In genomic region chr16:54284319-54284930, GRCh38 we compare ENCODE assay signal across 8 cellular contexts. TPM values are rescaled to one million over a fixed set of nuclear protein-coding genes. Genes with fewer than 3 reads are reported as not detected.
DNase-seq lines count a peak whose midpoint lies in the region; ATAC-seq, FAIRE-seq and TF ChIP-seq lines count a peak whose summit lies in the region.

No MANE protein-coding gene starts in this region.

- CTCF ChIA-PET in HepG2 (lab: Yijun Ruan, JAX; ENCODE audit: low intra/inter-chr PET ratio, low total read pairs): no interaction called here

- TF ChIP-seq POLR2A in HepG2 (IDR thresholded peaks at IDR 0.05; ENCODE audit: insufficient read depth in 1 of 2, low read depth in 2 of 2, low read length in 2 of 2): no peak
- no peak for TF ChIP-seq POLR2A in vagina (IDR thresholded peaks at IDR 0.05)

- peak overlapping the region; percentile 81 for H3K9ac ChIP-seq in HepG2 (ENCODE audit: insufficient read depth, low read depth, low read length)

- POLR2A ChIA-PET in activated naive CD8-positive, alpha-beta T cell treated with anti-CD3 and anti-CD28 coated beads, Interleukin-2, amount 10 ng/mL, durations not matched to agents 7 days and 5 days (lab: Charles Lee): interaction anchor here (1.5 kb wide), 1 partner anchor 646 kb away, joined by 4 read pairs; the partner anchor contains the start of gene IRX5
- POLR2A ChIA-PET in HepG2 (lab: Yijun Ruan, JAX): interaction anchor here (0.9 to 3.1 kb wide), 6 partner anchors 93 to 123 kb away, joined by 3 to 16 read pairs (median 8); no protein-coding TSS in a partner anchor

- DNase-seq in activated naive CD8-positive, alpha-beta T cell treated with anti-CD3 and anti-CD28 coated beads, Interleukin-2, amount 10 ng/mL, durations not matched to agents 7 days and 5 days: peak; percentile 35
- no peak for DNase-seq in activated naive CD8-positive, alpha-beta T cell treated with anti-CD3 and anti-CD28 coated beads, Interleukin-2, amount 50 U/mL, for 24 hours
- DNase-seq in HepG2 (ENCODE audit: low spot score): no peak
- DNase-seq in vagina (ENCODE audit: extremely low spot score in 2 of 2): no peak

- no peaks in the 10 kb centered on the region for H3K9me3 Mint-ChIP-seq in activated naive CD8-positive, alpha-beta T cell treated with anti-CD3 and anti-CD28 coated beads, Interleukin-2, amount 10 ng/mL, durations not matched to agents 7 days and 5 days
- no peaks in the 10 kb centered on the region for H3K9me3 Mint-ChIP-seq in activated naive CD8-positive, alpha-beta T cell treated with anti-CD3 and anti-CD28 coated beads, Interleukin-2, amount 50 U/mL, for 24 hours
- H3K9me3 Mint-ChIP-seq in brain: peaks cover 0 to 15% (median 5%) of the 10 kb centered on the region in 5 experiments

- peak overlapping the region; percentile 87 to 98 (median 88) for H3K4me3 ChIP-seq in HepG2 (replicated peaks in 1 of 3; ENCODE audit: insufficient read depth in 1 of 3, low read depth in 2 of 3, low read length in 3 of 3)
- H3K4me3 ChIP-seq in vagina: peak overlapping the region; percentile 61 to 67

- H3K9me3 ChIP-seq in HepG2 (ENCODE audit: low read length): no peaks in the 10 kb centered on the region
- H3K9me3 ChIP-seq in vagina: no peaks in the 10 kb centered on the region

- no peak overlapping the region for H2AFZ ChIP-seq in HepG2 (ENCODE audit: low read length)

- peaks cover 20% of the 10 kb centered on the region for H3K4me1 Mint-ChIP-seq in activated naive CD8-positive, alpha-beta T cell treated with anti-CD3 and anti-CD28 coated beads, Interleukin-2, amount 10 ng/mL, durations not matched to agents 7 days and 5 days
- H3K4me1 Mint-ChIP-seq in activated naive CD8-positive, alpha-beta T cell treated with anti-CD3 and anti-CD28 coated beads, Interleukin-2, amount 50 U/mL, for 24 hours: peaks cover 25% of the 10 kb centered on the region
- peaks cover 37% of the 10 kb centered on the region for H3K4me1 Mint-ChIP-seq in brain

- peak overlapping the region; percentile 84 for H3K4me2 ChIP-seq in HepG2 (ENCODE audit: low read depth, low read length)

- TF ChIP-seq RAD21 in HepG2 (CRISPR knock-in tag; IDR thresholded peaks at IDR 0.05): no peak

- H3K27me3 Mint-ChIP-seq in activated naive CD8-positive, alpha-beta T cell treated with anti-CD3 and anti-CD28 coated beads, Interleukin-2, amount 10 ng/mL, durations not matched to agents 7 days and 5 days: peaks cover 76% of the 10 kb centered on the region
- H3K27me3 Mint-ChIP-seq in activated naive CD8-positive, alpha-beta T cell treated with anti-CD3 and anti-CD28 coated beads, Interleukin-2, amount 50 U/mL, for 24 hours: peaks cover 72% of the 10 kb centered on the region
- H3K27me3 Mint-ChIP-seq in brain: peaks cover 95% of the 10 kb centered on the region

- in situ Hi-C loops in HepG2 (cut with HindIII; ENCODE audit: extremely low pct_ligation_motif_present, low pct_unique_long_range_greater_than_20kb): loop anchor here (10.0 kb wide), 1 partner anchor 510 kb away; no protein-coding TSS in a partner anchor

- peak overlapping the region; percentile 44 for H3K27ac ChIP-seq in HepG2 (ENCODE audit: extremely low read length, insufficient read depth, low read length)
- H3K27ac ChIP-seq in vagina: peak overlapping the region; percentile 77

- no peak for TF ChIP-seq EP300 in HepG2 (IDR thresholded peaks at IDR 0.05; ENCODE audit: low read depth in 2 of 2, low read length in 2 of 2)
- TF ChIP-seq EP300 in HepG2 (CRISPR knock-in tag; IDR thresholded peaks at IDR 0.05; ENCODE audit: borderline replicate concordance): no peak

- H4K20me1 ChIP-seq in HepG2 (ENCODE audit: insufficient read depth, low read length): no peaks in the 10 kb centered on the region

- H3K27ac Mint-ChIP-seq in activated naive CD8-positive, alpha-beta T cell treated with anti-CD3 and anti-CD28 coated beads, Interleukin-2, amount 10 ng/mL, durations not matched to agents 7 days and 5 days: no peak overlapping the region
- no peak overlapping the region for H3K27ac Mint-ChIP-seq in activated naive CD8-positive, alpha-beta T cell treated with anti-CD3 and anti-CD28 coated beads, Interleukin-2, amount 50 U/mL, for 24 hours
- peak overlapping the region in 2 of 5 experiments; percentile 98 to 99 for H3K27ac Mint-ChIP-seq in brain

- no peak for ATAC-seq in activated naive CD8-positive, alpha-beta T cell treated with anti-CD3 and anti-CD28 coated beads, Interleukin-2, amount 10 ng/mL, durations not matched to agents 7 days and 5 days (ENCODE audit: low read depth)
- ATAC-seq in activated naive CD8-positive, alpha-beta T cell treated with anti-CD3 and anti-CD28 coated beads, Interleukin-2, amount 50 U/mL, for 24 hours: no peak
- ATAC-seq in HepG2: peak; percentile 26
- ATAC-seq in GM18498 (IDR thresholded peaks at IDR 0.05; ENCODE audit: unreplicated experiment): no peak
- no peak for ATAC-seq in HG03039 (IDR thresholded peaks at IDR 0.05; ENCODE audit: unreplicated experiment)
- no peak for ATAC-seq in HG03097 (IDR thresholded peaks at IDR 0.05; ENCODE audit: low FRiP score, unreplicated experiment)

- peaks cover 19% of the 10 kb centered on the region for H3K79me2 ChIP-seq in HepG2 (ENCODE audit: insufficient read depth, low read length)

- intact Hi-C loops in HepG2 (cut with micrococcal nuclease; ENCODE audit: unreplicated experiment) (loop anchor here (10.0 kb wide), 4 partner anchors 340 to 740 kb away; no protein-coding TSS in a partner anchor), vagina (cut with DNase I) (loop anchor here (10.0 kb wide), 2 partner anchors 160 to 730 kb away; no protein-coding TSS in a partner anchor)

- 21% methylated on average over 16 of the region's 73 CpGs for WGBS in HepG2 (ENCODE audit: low lambda C conversion rate)

- TF ChIP-seq CTCF in brain (conservative IDR thresholded peaks at IDR 0.05): no peak
- no peak for TF ChIP-seq CTCF in HepG2 (CRISPR knock-in tag; IDR thresholded peaks at IDR 0.05)
- no peak for TF ChIP-seq CTCF in vagina (IDR thresholded peaks at IDR 0.05)

- H3K4me3 Mint-ChIP-seq in activated naive CD8-positive, alpha-beta T cell treated with anti-CD3 and anti-CD28 coated beads, Interleukin-2, amount 10 ng/mL, durations not matched to agents 7 days and 5 days: no peak overlapping the region
- H3K4me3 Mint-ChIP-seq in activated naive CD8-positive, alpha-beta T cell treated with anti-CD3 and anti-CD28 coated beads, Interleukin-2, amount 50 U/mL, for 24 hours: no peak overlapping the region
- H3K4me3 Mint-ChIP-seq in brain: peak overlapping the region in 4 of 5 experiments; percentile 78 to 97 (median 95)

- BruUV-seq in HepG2 (replicated peaks; lab: Mats Ljungman, UMichigan): no TSS peak

- no peak for FAIRE-seq in HepG2 (lab: Jason Lieb, UNC)

- no peaks in the 10 kb centered on the region for H3K27me3 ChIP-seq in HepG2 (ENCODE audit: control insufficient read depth in 1 of 2, insufficient read depth in 2 of 2, low read length in 2 of 2)
- H3K27me3 ChIP-seq in vagina: peaks cover 2% of the 10 kb centered on the region

- H3K36me3 ChIP-seq in HepG2 (replicated peaks in 1 of 2; ENCODE audit: control insufficient read depth in 1 of 2, insufficient read depth in 2 of 2, low read length in 2 of 2) (peaks cover 1 to 3% of the 10 kb centered on the region in 2 experiments; a peak in 3 of 5 replicates), vagina (no peaks in the 10 kb centered on the region)

- H3K36me3 Mint-ChIP-seq in activated naive CD8-positive, alpha-beta T cell treated with anti-CD3 and anti-CD28 coated beads, Interleukin-2, amount 10 ng/mL, durations not matched to agents 7 days and 5 days: peaks cover 5% of the 10 kb centered on the region
- no peaks in the 10 kb centered on the region for H3K36me3 Mint-ChIP-seq in activated naive CD8-positive, alpha-beta T cell treated with anti-CD3 and anti-CD28 coated beads, Interleukin-2, amount 50 U/mL, for 24 hours (ENCODE audit: low read depth)
- H3K36me3 Mint-ChIP-seq in brain: peaks cover 29% of the 10 kb centered on the region

- peaks cover 18% of the 10 kb centered on the region for H3K4me1 ChIP-seq in HepG2 (ENCODE audit: insufficient read depth, low read length)
- H3K4me1 ChIP-seq in vagina: peaks cover 44% of the 10 kb centered on the region

TF ChIP-seq in HepG2, 621 proteins besides CTCF, POLR2A, EP300 and RAD21 (continues in another document):
- TF ChIP-seq ZMYM4 (CRISPR knock-in tag; IDR thresholded peaks at IDR 0.05) (peak; percentile 28; the same call in 1 of the 2 replicates), ZBTB7B (CRISPR knock-in tag; IDR thresholded peaks at IDR 0.05) (0 out of 2 replicates have a peak, but pooled peaks have one; percentile 2), KLF16 (CRISPR knock-in tag; IDR thresholded peaks at IDR 0.05) (peak in 1 of 2 experiments; percentile 14; a peak in 1 of 4 replicates)

RNA-seq across cellular contexts. Expression of gene IRX3, which starts 2.2 kb away (rescaled TPM):
- not detected for total RNA-seq in activated naive CD8-positive, alpha-beta T cell treated with anti-CD3 and anti-CD28 coated beads, Interleukin-2, amount 10 ng/mL, durations not matched to agents 7 days and 5 days
- polyA plus RNA-seq in brain (ENCODE audit: insufficient read depth, low read depth, low replicate concordance) (58.7 TPM), HepG2 (2011; rRNA removed) (9.2 and 11.5 TPM in 2 replicates)
- total RNA-seq in HepG2 (2016; rRNA removed; fragmentation: Illumina TruSeq; extraction: Trizol) (10.0 and 16.4 TPM in 2 replicates), vagina (16.5 TPM)
- total RNA-seq in HepG2 (2016; cell fraction: cytosol; rRNA removed; fragmentation: Illumina TruSeq; extraction: Trizol; ENCODE audit: low read depth): 6.5 and 10.3 TPM in 2 replicates
- total RNA-seq in HepG2 (2016; cell fraction: insoluble cytoplasmic fraction; rRNA removed; fragmentation: Illumina TruSeq; extraction: Trizol): 9.4 and 16.4 TPM in 2 replicates
- total RNA-seq in HepG2 (2016; cell fraction: membrane; rRNA removed; fragmentation: Illumina TruSeq; extraction: Trizol): 11.6 and 16.3 TPM in 2 replicates
- total RNA-seq in HepG2 (2016; cell fraction: nucleus; rRNA removed; fragmentation: Illumina TruSeq; extraction: Trizol): 7.9 TPM in 2 replicates
- 8.9 and 15.1 TPM in 2 replicates for polyA plus RNA-seq in HepG2 (2011; cell fraction: cytosol; rRNA removed)
- polyA plus RNA-seq in HepG2 (2011; cell fraction: nucleus; rRNA removed): 24.5 and 27.5 TPM in 2 replicates
- polyA plus RNA-seq in HepG2 (2012): 17.0 and 17.3 TPM in 2 replicates
- 8.2 and 10.6 TPM in 2 replicates for polyA plus RNA-seq in HepG2 (2016; cell fraction: cytosol; fragmentation: Illumina TruSeq; extraction: Trizol; ENCODE audit: low read depth)
- 24.9 and 27.8 TPM in 2 replicates for polyA plus RNA-seq in HepG2 (2016; cell fraction: insoluble cytoplasmic fraction; fragmentation: Illumina TruSeq; extraction: Trizol; ENCODE audit: low read depth)
- 13.8 and 17.4 TPM in 2 replicates for polyA plus RNA-seq in HepG2 (2016; cell fraction: membrane; fragmentation: Illumina TruSeq; extraction: Trizol; ENCODE audit: low read depth)
- polyA plus RNA-seq in HepG2 (2016; cell fraction: nucleus; fragmentation: Illumina TruSeq; extraction: Trizol; ENCODE audit: insufficient read depth, low read depth): 19.5 and 21.3 TPM in 2 replicates
- polyA minus RNA-seq in HepG2 (2011; rRNA and poly(A)+ RNA removed; ENCODE audit: low replicate concordance): 3.2 and 12.8 TPM in 2 replicates
- polyA minus RNA-seq in HepG2 (2011; cell fraction: cytosol; rRNA and poly(A)+ RNA removed): 11.8 and 14.5 TPM in 2 replicates
- polyA minus RNA-seq in HepG2 (2011; cell fraction: nucleus; rRNA and poly(A)+ RNA removed): 11.8 and 12.5 TPM in 2 replicates

Comparison
In these comparisons a context has a peak if more than half of its experiments do, and no peak if none do; other contexts are left out.
1. H3K4me3 Mint-ChIP-seq: peak in brain (4 of 5); none in activated naive CD8-positive, alpha-beta T cell treated with anti-CD3 and anti-CD28 coated beads, Interleukin-2, amount 10 ng/mL, durations not matched to agents 7 days and 5 days (single experiment) and activated naive CD8-positive, alpha-beta T cell treated with anti-CD3 and anti-CD28 coated beads, Interleukin-2, amount 50 U/mL, for 24 hours (single experiment).
2. RNA of gene IRX3, which starts 2.2 kb away (total RNA-seq): 16.5 TPM in vagina (single experiment) and 6.5 to 16.4 TPM in HepG2; not detected in activated naive CD8-positive, alpha-beta T cell treated with anti-CD3 and anti-CD28 coated beads, Interleukin-2, amount 10 ng/mL, durations not matched to agents 7 days and 5 days; every median in the first group is over 4 times any median in the second.